ENCODE assay signal across 22 cellular contexts in the genomic region with DNA sequence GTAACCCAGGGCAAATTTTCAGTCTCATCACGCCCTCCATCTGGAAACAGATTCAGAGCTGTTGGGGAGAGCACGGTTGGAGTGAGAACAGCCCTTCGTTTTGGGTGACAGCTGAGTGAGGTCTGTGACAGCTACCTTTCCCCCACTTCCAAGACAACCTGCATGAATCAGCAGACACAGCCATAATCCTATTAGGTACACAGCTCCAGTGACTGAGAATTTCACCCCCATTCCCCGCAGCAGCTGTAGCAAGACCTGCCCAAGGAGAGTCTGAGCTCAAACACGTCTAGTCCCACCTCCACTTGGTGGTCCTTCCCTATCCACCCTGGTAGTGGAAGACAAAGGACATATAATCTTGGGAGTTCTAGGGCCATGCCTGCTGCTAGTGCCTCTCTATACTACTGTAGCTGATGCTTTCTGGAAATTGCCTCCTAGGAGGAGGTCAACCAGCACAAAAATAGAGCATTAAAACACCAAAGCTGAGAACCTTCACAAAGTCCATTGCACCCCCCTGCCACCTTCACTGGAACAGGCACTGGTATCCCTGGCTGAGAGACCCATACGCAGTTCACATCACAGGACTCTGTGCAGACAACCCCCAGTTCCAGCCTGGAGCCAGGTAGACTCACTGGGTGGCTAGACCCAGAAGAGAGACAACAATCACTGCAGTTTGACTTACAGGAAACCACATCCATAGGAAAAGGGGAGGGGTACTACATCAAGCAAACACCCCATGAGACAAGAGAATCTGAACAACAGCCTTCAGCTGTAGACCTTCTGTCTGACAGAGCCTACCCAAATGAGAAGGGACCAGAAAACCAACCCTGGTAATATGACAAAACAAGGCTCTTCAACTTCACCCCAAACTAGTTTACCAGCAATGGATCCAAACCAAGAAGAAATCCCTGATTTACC.
A peak's percentile ranks its signal among the peaks of the same experiment; 100 is the strongest.
DNase-seq lines count a peak whose midpoint lies in the region; ATAC-seq and TF ChIP-seq lines count a peak whose summit lies in the region.
"Had no signal": no experiment of that assay in that cellular context is flagged by ENCODE, and none has a peak within 500 bp of the region (broad histone marks: within the 10 kb centered on the region; RNA-seq: fewer than 3 reads in every experiment).

No MANE protein-coding gene starts in this region.

- H3K9ac ChIP-seq in mesenchymal stem cell (ENCODE audit: low read length) (no peak overlapping the region), MM.1S (ENCODE audit: low read length) (no peak overlapping the region)

- no peaks in the 10 kb centered on the region for H3K4me1 ChIP-seq in mesenchymal stem cell (ENCODE audit: control insufficient read depth, insufficient read depth, low read depth, low read length)
- H3K4me1 ChIP-seq in MM.1S (ENCODE audit: low read length): no peaks in the 10 kb centered on the region

- no peak overlapping the region for H2BK120ac ChIP-seq in mesenchymal stem cell (ENCODE audit: low read depth, low read length)

- no peak overlapping the region for H4K8ac ChIP-seq in mesenchymal stem cell (ENCODE audit: low read length)

- H3K36me3 Mint-ChIP-seq in CD4-positive, alpha-beta T cell (ENCODE audit: low read depth): no peaks in the 10 kb centered on the region
- H3K36me3 Mint-ChIP-seq in T-cell: no peaks in the 10 kb centered on the region

- H2AK5ac ChIP-seq in mesenchymal stem cell (ENCODE audit: low read length, severe bottlenecking): peak overlapping the region; percentile 35

- H3K4me3 ChIP-seq in mesenchymal stem cell (ENCODE audit: insufficient read depth in 1 of 2, low read depth in 1 of 2, low read length in 2 of 2) (no peak overlapping the region), MM.1S (ENCODE audit: low read length) (no peak overlapping the region)
- H3K4me3 ChIP-seq: K562 had no signal

- ATAC-seq in CD4-positive, alpha-beta T cell (ENCODE audit: poor library complexity): peak; percentile 82
- ATAC-seq in T-cell (replicated peaks in 1 of 4) (peak; percentile 54 to 78 (median 56)), HG03565 (IDR thresholded peaks at IDR 0.05; ENCODE audit: unreplicated experiment) (no peak)
- ATAC-seq: K562, Right ventricle myocardium inferior had no signal

- no peaks in the 10 kb centered on the region for H3K27me3 Mint-ChIP-seq in CD4-positive, alpha-beta T cell
- no peaks in the 10 kb centered on the region for H3K27me3 Mint-ChIP-seq in T-cell

- no peaks in the 10 kb centered on the region for H3K9me2 ChIP-seq in MM.1S (replicated peaks; ENCODE audit: insufficient read depth, low read length)

- no peak overlapping the region for H3K4ac ChIP-seq in mesenchymal stem cell (ENCODE audit: low read depth in 1 of 2, low read length in 2 of 2)

- H2BK15ac ChIP-seq in mesenchymal stem cell (ENCODE audit: low read depth, poor library complexity, severe bottlenecking): no peak overlapping the region

- H3K27ac Mint-ChIP-seq in CD4-positive, alpha-beta T cell: peak overlapping the region; percentile 67
- peak overlapping the region; percentile 21 to 49 for H3K27ac Mint-ChIP-seq in T-cell

- H3K4me2 ChIP-seq in mesenchymal stem cell (ENCODE audit: low read length, poor library complexity, severe bottlenecking): no peak overlapping the region
- no peak overlapping the region for H3K4me2 ChIP-seq in MM.1S (ENCODE audit: low read depth, low read length)

- peak in 1 of 10 experiments; percentile 12 for DNase-seq in CD4-positive, alpha-beta T cell
- DNase-seq in D341Med (ENCODE audit: low spot score) (peak; percentile 23), T-cell (peak in 5 of 34 experiments; percentile 3 to 18 (median 10)), mesenchymal stem cell (no peak), putamen (ENCODE audit: low spot score) (no peak), MM.1S (no peak), NCI-H2171 (lab: John Stamatoyannopoulos, UW) (no peak)
- DNase-seq: C1 segment of cervical spinal cord; COR-L47; DMS153; GF-D8; GOT3; NCI-H1105 treated with DMSO at 0.1 percent for 48 hours; NCI-H1694; NCI-H2107; NCI-H2227 treated with DMSO at 0.1 percent for 48 hours; NCI-H526; NK-92 treated with Interleukin-12 subunit alpha and Interleukin-12 subunit beta, amount 100 ng/mL, for 24 hours; SW 1271 had no signal

- peak overlapping the region in 1 of 2 experiments; percentile 41 for H3K14ac ChIP-seq in mesenchymal stem cell (ENCODE audit: low read length in 2 of 2)

- H4K91ac ChIP-seq in mesenchymal stem cell (ENCODE audit: low read length): no peak overlapping the region

- CTCF ChIA-PET in CD4-positive, alpha-beta T cell (lab: Charles Lee): no interaction called here
- CTCF ChIA-PET in T-cell (lab: Charles Lee): no interaction called here

- H3K79me1 ChIP-seq in mesenchymal stem cell (replicated peaks; ENCODE audit: low read length, poor library complexity, severe bottlenecking): no peaks in the 10 kb centered on the region

- no peak overlapping the region for H3K27ac ChIP-seq in CD4-positive, alpha-beta T cell (ENCODE audit: low read depth, low read length)
- no peak overlapping the region for H3K27ac ChIP-seq in mesenchymal stem cell (ENCODE audit: low read length, poor library complexity, severe bottlenecking)
- no peak overlapping the region for H3K27ac ChIP-seq in MM.1S (ENCODE audit: low read length)

- peak overlapping the region in 1 of 2 experiments; percentile 34 for H3K18ac ChIP-seq in mesenchymal stem cell (ENCODE audit: low read depth in 1 of 2, low read length in 2 of 2)

- no peak overlapping the region for H2BK12ac ChIP-seq in mesenchymal stem cell (ENCODE audit: low read length in 2 of 2)

- H3K9me3 ChIP-seq in CD4-positive, alpha-beta T cell (ENCODE audit: control insufficient read depth, low read length): no peaks in the 10 kb centered on the region
- H3K9me3 ChIP-seq in mesenchymal stem cell (ENCODE audit: control insufficient read depth, low read length): no peaks in the 10 kb centered on the region
- no peaks in the 10 kb centered on the region for H3K9me3 ChIP-seq in MM.1S (replicated peaks; ENCODE audit: insufficient read depth, low read length)

- POLR2A ChIA-PET in CD4-positive, alpha-beta T cell (lab: Charles Lee): interaction anchor here (0.7 to 2.5 kb wide), 5 partner anchors 10 to 17 kb away, joined by 3 to 9 read pairs (median 3); no protein-coding TSS in a partner anchor
- POLR2A ChIA-PET in T-cell (lab: Charles Lee): no interaction called here

- no peaks in the 10 kb centered on the region for H4K20me1 ChIP-seq in MM.1S (ENCODE audit: insufficient read depth, low read length)

- intact Hi-C loops in CD4-positive, alpha-beta T cell (cut with DNase I, micrococcal nuclease): loop anchor here in 1 of 2 experiments (2.0 kb wide), 1 partner anchor 15 kb away; no protein-coding TSS in a partner anchor

- no peak overlapping the region for H3K23ac ChIP-seq in mesenchymal stem cell (ENCODE audit: low read length in 2 of 2)

- H3K27me3 ChIP-seq in CD4-positive, alpha-beta T cell (ENCODE audit: control insufficient read depth, insufficient read depth, low read length): no peaks in the 10 kb centered on the region
- H3K27me3 ChIP-seq in mesenchymal stem cell (ENCODE audit: control insufficient read depth in 1 of 2, insufficient read depth in 1 of 2, low read length in 2 of 2): no peaks in the 10 kb centered on the region
- H3K27me3 ChIP-seq in MM.1S (replicated peaks; ENCODE audit: insufficient read depth, low read length): no peaks in the 10 kb centered on the region

- TF ChIP-seq CTCF in CD4-positive, alpha-beta T cell (IDR thresholded peaks at IDR 0.05): no peak
- no peak for TF ChIP-seq CTCF in MM.1S (IDR thresholded peaks at IDR 0.05; ENCODE audit: low read length)

- peaks cover 37% of the 10 kb centered on the region for H3K4me1 Mint-ChIP-seq in CD4-positive, alpha-beta T cell (ENCODE audit: low read depth)
- peaks cover 21 to 31% (median 27%) of the 10 kb centered on the region in 3 donors for H3K4me1 Mint-ChIP-seq in T-cell

- no peaks in the 10 kb centered on the region for H3K79me2 ChIP-seq in MM.1S (ENCODE audit: low read length)

- no peak overlapping the region for H2BK5ac ChIP-seq in mesenchymal stem cell (ENCODE audit: low read depth, low read length, poor library complexity, severe bottlenecking)

- H3K4me3 Mint-ChIP-seq in CD4-positive, alpha-beta T cell: peak overlapping the region; percentile 30
- H3K4me3 Mint-ChIP-seq in T-cell: peak overlapping the region in 1 of 3 donors; percentile 35

- 95% methylated on average over 5 of the region's 6 CpGs for WGBS in mesenchymal stem cell

- peaks cover 6% of the 10 kb centered on the region for H3K9me3 Mint-ChIP-seq in CD4-positive, alpha-beta T cell
- H3K9me3 Mint-ChIP-seq in T-cell: peaks cover 0 to 7% (median 6%) of the 10 kb centered on the region in 3 donors

- H2AFZ ChIP-seq in mesenchymal stem cell (ENCODE audit: low read depth, low read length): no peak overlapping the region
- H2AFZ ChIP-seq in MM.1S (ENCODE audit: low read length): no peak overlapping the region

- H3K36me3 ChIP-seq in mesenchymal stem cell (ENCODE audit: control insufficient read depth in 1 of 2, insufficient read depth in 2 of 2, low read depth in 1 of 2, low read length in 2 of 2): no peaks in the 10 kb centered on the region
- no peaks in the 10 kb centered on the region for H3K36me3 ChIP-seq in MM.1S (replicated peaks; ENCODE audit: insufficient read depth, low read length)

- H3F3A ChIP-seq in MM.1S (ENCODE audit: insufficient read depth, low read length): no peaks in the 10 kb centered on the region
